13 cellular contexts compared by ENCODE assay signal in the genomic region with DNA sequence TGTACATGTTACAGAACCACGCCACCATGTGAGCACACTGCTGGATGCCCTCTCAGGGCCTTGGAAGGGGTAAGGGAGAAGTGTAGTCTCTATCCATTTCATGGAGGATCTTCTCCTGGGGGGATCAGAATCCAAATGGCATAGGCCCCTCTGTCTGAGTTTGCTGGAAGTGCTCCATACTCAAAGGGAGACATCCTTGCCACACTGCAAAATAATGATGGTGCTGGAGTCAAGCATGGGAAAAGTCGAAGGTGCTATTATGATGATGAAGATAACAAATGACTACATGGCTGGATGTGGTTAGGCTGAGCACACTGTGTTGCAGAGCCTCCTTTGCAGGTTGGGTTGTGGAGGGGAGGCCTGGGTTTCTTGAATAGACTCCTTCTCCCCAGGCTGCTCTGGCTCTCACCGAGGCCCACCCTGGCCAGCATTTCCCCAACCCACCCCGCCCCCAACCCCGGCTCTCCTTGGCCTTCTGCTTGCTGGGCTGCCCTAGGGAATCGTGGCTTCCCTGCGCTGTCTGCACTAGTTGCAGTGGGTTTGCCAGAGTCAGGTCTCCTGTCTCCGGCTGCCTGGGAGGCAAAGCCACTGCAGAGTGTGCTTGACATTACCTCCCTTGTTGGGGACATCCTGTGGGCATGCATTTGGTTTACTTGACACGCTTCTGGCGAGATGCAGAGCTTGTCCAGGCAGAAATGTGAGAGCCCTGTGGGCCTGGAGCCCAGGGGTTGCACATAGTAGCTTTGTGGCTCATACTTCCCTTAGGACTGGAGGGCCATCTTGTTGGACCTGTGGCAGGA. TPM values are rescaled to one million over a fixed set of nuclear protein-coding genes. Genes with fewer than 3 reads are reported as not detected.
A peak's percentile ranks its signal among the peaks of the same experiment; 100 is the strongest.
DNase-seq lines count a peak whose midpoint lies in the region; ATAC-seq lines count a peak whose summit lies in the region.
"Had no signal": no experiment of that assay in that cellular context is flagged by ENCODE, and none has a peak within 500 bp of the region (broad histone marks: within the 10 kb centered on the region; RNA-seq: fewer than 3 reads in every experiment).

No MANE protein-coding gene starts in this region.

- H3K27me3 Mint-ChIP-seq in activated naive CD8-positive, alpha-beta T cell treated with anti-CD3 and anti-CD28 coated beads, Interleukin-2, amount 10 ng/mL, durations not matched to agents 7 days and 5 days = no peaks in the 10 kb centered on the region
- H3K27me3 Mint-ChIP-seq in stimulated activated memory B cell treated with anti-CD40 and anti-IgM and Interleukin-4, amounts not matched to agents 10 μg/mL and 1 μg/mL and 100 μg/mL, for 72 hours = no peaks in the 10 kb centered on the region

- peak overlapping the region; percentile 97 for H3K27ac Mint-ChIP-seq in activated naive CD8-positive, alpha-beta T cell treated with anti-CD3 and anti-CD28 coated beads, Interleukin-2, amount 10 ng/mL, durations not matched to agents 7 days and 5 days
- H3K27ac Mint-ChIP-seq in stimulated activated memory B cell treated with anti-CD40 and anti-IgM and Interleukin-4, amounts not matched to agents 10 μg/mL and 1 μg/mL and 100 μg/mL, for 72 hours = no peak overlapping the region
- H3K27ac Mint-ChIP-seq: activated naive CD4-positive, alpha-beta T cell treated with anti-CD3 and anti-CD28 coated beads, Interleukin-2, amount 50 U/mL, for 72 hours; T-helper 1 cell treated with Interleukin-12 subunit alpha and Interleukin-12 subunit beta and Interleukin-4 antibody, amounts not matched to agents 30 μg/mL and 1 μg/mL, for 36 hours had no signal

- H3K36me3 ChIP-seq in thymus (ENCODE audit: control insufficient read depth, insufficient read depth) = no peaks in the 10 kb centered on the region

- no peaks in the 10 kb centered on the region for H3K27me3 ChIP-seq in thymus (ENCODE audit: control insufficient read depth, insufficient read depth)

- H3K4me1 Mint-ChIP-seq in activated naive CD8-positive, alpha-beta T cell treated with anti-CD3 and anti-CD28 coated beads, Interleukin-2, amount 10 ng/mL, durations not matched to agents 7 days and 5 days = peaks cover 53% of the 10 kb centered on the region
- H3K4me1 Mint-ChIP-seq in stimulated activated memory B cell treated with anti-CD40 and anti-IgM and Interleukin-4, amounts not matched to agents 10 μg/mL and 1 μg/mL and 100 μg/mL, for 72 hours = peaks cover 22% of the 10 kb centered on the region

- POLR2A ChIA-PET in activated naive CD8-positive, alpha-beta T cell treated with anti-CD3 and anti-CD28 coated beads, Interleukin-2, amount 10 ng/mL, durations not matched to agents 7 days and 5 days (lab: Charles Lee) = interaction anchor here (0.7 to 3.7 kb wide), 4 partner anchors 11 to 141 kb away, joined by 3 to 18 read pairs (median 3); no protein-coding TSS in a partner anchor

- 90% methylated on average over 10 of the region's 10 CpGs for WGBS in thymus

- H3K4me3 Mint-ChIP-seq in activated naive CD8-positive, alpha-beta T cell treated with anti-CD3 and anti-CD28 coated beads, Interleukin-2, amount 10 ng/mL, durations not matched to agents 7 days and 5 days = peak overlapping the region; percentile 75
- H3K4me3 Mint-ChIP-seq in stimulated activated memory B cell treated with anti-CD40 and anti-IgM and Interleukin-4, amounts not matched to agents 10 μg/mL and 1 μg/mL and 100 μg/mL, for 72 hours = no peak overlapping the region
- H3K4me3 Mint-ChIP-seq: T-helper 1 cell treated with Interleukin-12 subunit alpha and Interleukin-12 subunit beta and Interleukin-4 antibody, amounts not matched to agents 30 μg/mL and 1 μg/mL, for 36 hours had no signal

- peaks cover 30% of the 10 kb centered on the region for H3K4me1 ChIP-seq in thymus (ENCODE audit: control insufficient read depth, insufficient read depth, low read length)

- H3K9me3 Mint-ChIP-seq in activated naive CD8-positive, alpha-beta T cell treated with anti-CD3 and anti-CD28 coated beads, Interleukin-2, amount 10 ng/mL, durations not matched to agents 7 days and 5 days = no peaks in the 10 kb centered on the region
- no peaks in the 10 kb centered on the region for H3K9me3 Mint-ChIP-seq in stimulated activated memory B cell treated with anti-CD40 and anti-IgM and Interleukin-4, amounts not matched to agents 10 μg/mL and 1 μg/mL and 100 μg/mL, for 72 hours
- H3K9me3 Mint-ChIP-seq: activated naive CD4-positive, alpha-beta T cell treated with anti-CD3 and anti-CD28 coated beads, Interleukin-2, amount 50 U/mL, for 72 hours had no signal

- H3K27ac ChIP-seq in thymus (ENCODE audit: low read depth) = peak overlapping the region; percentile 53

- no peak overlapping the region for H3K4me3 ChIP-seq in thymus (ENCODE audit: low read length)

- peaks cover 8% of the 10 kb centered on the region for H3K36me3 Mint-ChIP-seq in activated naive CD8-positive, alpha-beta T cell treated with anti-CD3 and anti-CD28 coated beads, Interleukin-2, amount 10 ng/mL, durations not matched to agents 7 days and 5 days
- no peaks in the 10 kb centered on the region for H3K36me3 Mint-ChIP-seq in stimulated activated memory B cell treated with anti-CD40 and anti-IgM and Interleukin-4, amounts not matched to agents 10 μg/mL and 1 μg/mL and 100 μg/mL, for 72 hours
- H3K36me3 Mint-ChIP-seq: activated naive CD4-positive, alpha-beta T cell treated with anti-CD3 and anti-CD28 coated beads, Interleukin-2, amount 50 U/mL, for 72 hours had no signal

- no peaks in the 10 kb centered on the region for H3K9me3 ChIP-seq in thymus (ENCODE audit: control insufficient read depth)

- ATAC-seq in activated naive CD8-positive, alpha-beta T cell treated with anti-CD3 and anti-CD28 coated beads, Interleukin-2, amount 10 ng/mL, durations not matched to agents 7 days and 5 days (ENCODE audit: low read depth) = peak; percentile 71
- no peak for ATAC-seq in stimulated activated memory B cell treated with anti-CD40 and anti-IgM and Interleukin-4, amounts not matched to agents 10 μg/mL and 1 μg/mL and 100 μg/mL, for 72 hours
- no peak for ATAC-seq in GM18519 (IDR thresholded peaks at IDR 0.05; ENCODE audit: low FRiP score, unreplicated experiment)

- DNase-seq in activated gamma-delta T cell treated with Interleukin-2 at 50 U/mL for 16 hours (peak; percentile 19), activated gamma-delta T cell (lab: John Stamatoyannopoulos, UW) (no peak), myocyte (ENCODE audit: low read depth) (peak; percentile 51), medulla oblongata (ENCODE audit: extremely low spot score) (no peak)
- peak; percentile 66 for DNase-seq in activated naive CD8-positive, alpha-beta T cell treated with anti-CD3 and anti-CD28 coated beads, Interleukin-2, amount 10 ng/mL, durations not matched to agents 7 days and 5 days
- DNase-seq: foreskin fibroblast, Kasumi-1, NCI-H2081 treated with DMSO at 0.1 percent for 48 hours had no signal

RNA-seq across cellular contexts. Expression of a gene that starts 3.0 kb away (rescaled TPM):
- 10 to 100 TPM; 33.5 to 34.1 TPM for total RNA-seq in activated naive CD8-positive, alpha-beta T cell treated with anti-CD3 and anti-CD28 coated beads, Interleukin-2, amount 10 ng/mL, durations not matched to agents 7 days and 5 days
- total RNA-seq in myocyte = 4.3 and 4.9 TPM in 2 replicates
- 4.0 TPM for polyA plus RNA-seq in myocyte (2012)
- polyA plus RNA-seq in thymus = 11.5 TPM

Comparison
In these comparisons a context has a peak if more than half of its experiments do, and no peak if none do; other contexts are left out.
1. DNase-seq: peak in activated gamma-delta T cell treated with Interleukin-2 at 50 U/mL for 16 hours (single experiment), activated naive CD8-positive, alpha-beta T cell treated with anti-CD3 and anti-CD28 coated beads, Interleukin-2, amount 10 ng/mL, durations not matched to agents 7 days and 5 days (single experiment) and myocyte (single experiment); none in activated gamma-delta T cell (single experiment) and medulla oblongata (single experiment).